ENCODE assay signal across 22 cellular contexts in genomic region chr9:117488659-117489058, GRCh38.
"Had no signal": no experiment of that assay in that cellular context is flagged by ENCODE, and none has a peak within 500 bp of the region (broad histone marks: within the 10 kb centered on the region; RNA-seq: fewer than 3 reads in every experiment).

No MANE protein-coding gene starts in this region.

- FAIRE-seq: colon, frontal cortex, islet of Langerhans had no signal

- H3K9me3 Mint-ChIP-seq: memory B cell; stimulated activated effector memory CD8-positive, alpha-beta T cell treated with anti-CD3 and anti-CD28 coated beads, Interleukin-12 subunit alpha, Interleukin-12 subunit beta, amount 100 ng/mL, for 72 hours had no signal

- H3K36me3 ChIP-seq: heart left ventricle, neutrophil, sigmoid colon, stomach, thyroid gland, vagina had no signal

- H3K27ac Mint-ChIP-seq: memory B cell; stimulated activated effector memory CD8-positive, alpha-beta T cell treated with anti-CD3 and anti-CD28 coated beads, Interleukin-12 subunit alpha, Interleukin-12 subunit beta, amount 100 ng/mL, for 72 hours had no signal

- H3K9ac ChIP-seq: parathyroid adenoma had no signal

- H3K9me3 ChIP-seq: heart left ventricle, neutrophil, sigmoid colon, stomach, thyroid gland, vagina had no signal

- H3K36me3 Mint-ChIP-seq: memory B cell; stimulated activated effector memory CD8-positive, alpha-beta T cell treated with anti-CD3 and anti-CD28 coated beads, Interleukin-12 subunit alpha, Interleukin-12 subunit beta, amount 100 ng/mL, for 72 hours had no signal

- H3K27ac ChIP-seq: heart left ventricle, neutrophil, parathyroid adenoma, sigmoid colon, vagina had no signal

- H3K4me3 ChIP-seq: heart left ventricle, lung, sigmoid colon, stomach, thyroid gland, vagina had no signal

- H3K4me1 ChIP-seq: parathyroid adenoma, vagina had no signal

- H3K4me3 Mint-ChIP-seq: memory B cell; stimulated activated effector memory CD8-positive, alpha-beta T cell treated with anti-CD3 and anti-CD28 coated beads, Interleukin-12 subunit alpha, Interleukin-12 subunit beta, amount 100 ng/mL, for 72 hours had no signal

- H3K4me1 Mint-ChIP-seq: memory B cell; stimulated activated effector memory CD8-positive, alpha-beta T cell treated with anti-CD3 and anti-CD28 coated beads, Interleukin-12 subunit alpha, Interleukin-12 subunit beta, amount 100 ng/mL, for 72 hours had no signal

- DNase-seq: dorsolateral prefrontal cortex; effector CD4-positive, alpha-beta T cell; heart left ventricle; hippocampal formation; left cardiac atrium; left ventricle myocardium superior; sigmoid colon; stimulated activated CD4-positive, alpha-beta T cell treated with anti-CD3 and anti-CD28 coated beads, Interleukin-2, amount 100 ng/mL, for 24 hours; stimulated activated CD4-positive, alpha-beta T cell treated with anti-CD3 and anti-CD28 coated beads, Interleukin-4, amount 100 ng/mL, for 24 hours; stimulated activated naive CD4-positive, alpha-beta T cell treated with Interleukin-2 at 50 U/mL for 16 hours; thyroid gland; trophoblast cell had no signal

- H3K27me3 ChIP-seq: dorsolateral prefrontal cortex, sigmoid colon, stomach, thyroid gland, vagina had no signal

- H3K79me2 ChIP-seq: parathyroid adenoma had no signal

- ATAC-seq: heart left ventricle; left ventricle myocardium superior; stimulated activated effector memory CD8-positive, alpha-beta T cell treated with anti-CD3 and anti-CD28 coated beads, Interleukin-12 subunit alpha, Interleukin-12 subunit beta, amount 100 ng/mL, for 72 hours had no signal
